9 cellular contexts compared by ENCODE assay signal in genomic region chr3:152385761-152386160, GRCh38.
DNase-seq lines count a peak whose midpoint lies in the region; ATAC-seq and TF ChIP-seq lines count a peak whose summit lies in the region.
"Had no signal": no experiment of that assay in that cellular context is flagged by ENCODE, and none has a peak within 500 bp of the region (broad histone marks: within the 10 kb centered on the region; RNA-seq: fewer than 3 reads in every experiment).

No MANE protein-coding gene starts in this region.

- H3K36me3 ChIP-seq in HUES48 (ENCODE audit: control insufficient read depth, insufficient read depth, low read length) (no peaks in the 10 kb centered on the region), muscle layer of duodenum (ENCODE audit: control insufficient read depth in 1 of 2, insufficient read depth in 2 of 2, low read length in 2 of 2) (no peaks in the 10 kb centered on the region)

- TF ChIP-seq CTCF in coronary artery (IDR thresholded peaks at IDR 0.05): no peak

- H3K27me3 ChIP-seq in HUES48 (ENCODE audit: control insufficient read depth, insufficient read depth, low read length): no peaks in the 10 kb centered on the region
- no peaks in the 10 kb centered on the region for H3K27me3 ChIP-seq in muscle layer of duodenum (ENCODE audit: low read depth, low read length)

- in situ Hi-C loops in ACHN (cut with HindIII; ENCODE audit: low pct_ligation_motif_present, low pct_unique_long_range_greater_than_20kb, low sequenced_read_pairs): no loop called here

- ATAC-seq in GM19467 (IDR thresholded peaks at IDR 0.05; ENCODE audit: unreplicated experiment): no peak

- H3K4me1 ChIP-seq in HUES48 (ENCODE audit: control insufficient read depth, insufficient read depth, low read length) (peaks cover 46% of the 10 kb centered on the region), muscle layer of duodenum (ENCODE audit: control insufficient read depth in 1 of 2, insufficient read depth in 2 of 2, low read length in 2 of 2) (peaks cover 5 to 55% of the 10 kb centered on the region in 2 donors)

- H3K27ac ChIP-seq in HUES48 (ENCODE audit: low read depth, low read length) (no peak overlapping the region), coronary artery (peak overlapping the region; percentile 59 to 70), muscle layer of duodenum (ENCODE audit: low read length) (peak overlapping the region; percentile 75)

- DNase-seq in ACHN: peak; percentile 79
- no peak for DNase-seq in coronary artery (ENCODE audit: low spot score)
- DNase-seq in COR-L47 (lab: John Stamatoyannopoulos, UW): no peak
- no peak for DNase-seq in NCI-H345 treated with DMSO at 0.1 percent for 48 hours (lab: John Stamatoyannopoulos, UW; ENCODE audit: unreplicated experiment)
- DNase-seq in NCI-H510A (lab: John Stamatoyannopoulos, UW): no peak
- DNase-seq: DND-41 had no signal

- no peaks in the 10 kb centered on the region for H3K9me3 ChIP-seq in HUES48 (ENCODE audit: control insufficient read depth, insufficient read depth, low read length)
- no peaks in the 10 kb centered on the region for H3K9me3 ChIP-seq in muscle layer of duodenum (ENCODE audit: control insufficient read depth in 1 of 2, low read length in 2 of 2)

- H3K9ac ChIP-seq in HUES48 (ENCODE audit: low read depth, low read length): no peak overlapping the region

- H3K4me3 ChIP-seq in HUES48 (ENCODE audit: low read depth, low read length): peak overlapping the region; percentile 30; the same call in 1 of the 2 replicates
- no peak overlapping the region for H3K4me3 ChIP-seq in coronary artery
- H3K4me3 ChIP-seq in muscle layer of duodenum (ENCODE audit: low read depth in 1 of 2, low read length in 2 of 2): no peak overlapping the region
